In the genomic region with DNA sequence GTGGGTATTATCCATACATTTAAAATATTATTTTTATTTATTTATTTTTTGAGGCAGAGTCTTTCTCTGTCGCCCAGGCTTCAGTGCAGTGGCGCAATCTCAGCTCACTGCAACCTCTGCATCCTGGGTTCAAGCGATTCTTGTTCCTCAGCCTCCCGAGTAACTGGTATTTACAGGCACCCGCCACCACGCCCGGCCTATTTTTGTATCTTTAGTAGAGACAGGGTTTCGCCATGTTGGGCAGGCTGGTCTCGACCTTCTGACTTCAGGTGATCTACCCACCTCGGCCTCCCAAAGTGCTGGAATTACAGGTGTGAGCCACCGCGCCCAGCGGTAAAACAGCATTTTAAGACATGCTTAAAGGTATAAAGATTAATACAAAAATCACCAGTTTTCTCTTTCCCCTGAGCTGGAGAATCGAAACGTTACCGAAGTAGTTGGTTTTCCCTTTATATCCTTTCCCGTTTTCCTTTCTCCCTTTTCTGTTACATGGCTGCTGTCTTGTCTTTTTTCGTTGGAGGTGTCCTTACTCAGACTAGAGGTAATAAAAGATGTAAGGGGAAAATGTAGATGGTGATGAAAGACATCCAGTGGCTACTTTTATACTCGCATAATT, we compare ENCODE assay signal across 9 cellular contexts. TPM values are rescaled to one million over a fixed set of nuclear protein-coding genes. Genes with fewer than 3 reads are reported as not detected.
DNase-seq lines count a peak whose midpoint lies in the region; ATAC-seq and TF ChIP-seq lines count a peak whose summit lies in the region.
"Had no signal": no experiment of that assay in that cellular context is flagged by ENCODE, and none has a peak within 500 bp of the region (broad histone marks: within the 10 kb centered on the region; RNA-seq: fewer than 3 reads in every experiment).

No MANE protein-coding gene starts in this region.

- H3K36me3 ChIP-seq in GM06990 (ENCODE audit: control insufficient read depth, insufficient read depth, low read length) (no peaks in the 10 kb centered on the region; the same call in 1 of the 2 replicates), RWPE2 (ENCODE audit: low read depth) (peaks cover 10% of the 10 kb centered on the region; the same call in 1 of the 2 replicates)

- H3K4me1 Mint-ChIP-seq in osteocyte (ENCODE audit: unreplicated experiment) = peaks cover 44% of the 10 kb centered on the region

- intact Hi-C loops in posterior cingulate gyrus (cut with DNase I) = no loop called here

- peak overlapping the region; percentile 98 for H3K4me3 Mint-ChIP-seq in osteocyte (ENCODE audit: unreplicated experiment)

- H3K27me3 ChIP-seq in GM06990 (replicated peaks; ENCODE audit: control insufficient read depth, insufficient read depth, low read length) = no peaks in the 10 kb centered on the region
- H3K27me3 ChIP-seq in RWPE2 (ENCODE audit: insufficient read depth, poor library complexity, severe bottlenecking) = no peaks in the 10 kb centered on the region

- H3K9me3 ChIP-seq in RWPE2 (ENCODE audit: severe bottlenecking) = no peaks in the 10 kb centered on the region

- DNase-seq in GM06990 (ENCODE audit: extremely low read depth, insufficient read length) = no peak
- no peak for DNase-seq in RWPE2 (ENCODE audit: low spot score)
- DNase-seq in erythroblast (lab: John Stamatoyannopoulos, UW) = peak; percentile 15 to 18
- no peak for DNase-seq in osteocyte (ENCODE audit: extremely low spot score, unreplicated experiment)
- no peak for DNase-seq in superior temporal gyrus (ENCODE audit: extremely low spot score)
- DNase-seq in posterior cingulate gyrus = no peak
- no peak for DNase-seq in NCI-H1930 (lab: John Stamatoyannopoulos, UW)
- DNase-seq: activated CD4-positive, CD25-positive, alpha-beta regulatory T cell had no signal

- TF ChIP-seq CTCF in GM06990 (IDR thresholded peaks at IDR 0.05; ENCODE audit: insufficient read depth, low read length, poor library complexity, severe bottlenecking) (no peak), RWPE2 (IDR thresholded peaks at IDR 0.05; ENCODE audit: poor library complexity, severe bottlenecking) (no peak), osteocyte (IDR thresholded peaks at IDR 0.05) (no peak)

- H3K36me3 Mint-ChIP-seq in osteocyte (ENCODE audit: unreplicated experiment) = peaks cover 4% of the 10 kb centered on the region

- peak overlapping the region; percentile 39 for H3K27ac Mint-ChIP-seq in osteocyte (ENCODE audit: unreplicated experiment)

- TF ChIP-seq POLR2A in erythroblast (IDR thresholded peaks at IDR 0.05; ENCODE audit: low read length) = no peak

- no peaks in the 10 kb centered on the region for H3K27me3 Mint-ChIP-seq in osteocyte (ENCODE audit: unreplicated experiment)

- peak overlapping the region; percentile 85 for H3K27ac ChIP-seq in RWPE2 (ENCODE audit: poor library complexity, severe bottlenecking)

- ATAC-seq in RWPE2 (ENCODE audit: low read depth) (no peak), GM21529 (IDR thresholded peaks at IDR 0.05; ENCODE audit: unreplicated experiment) (no peak)

- peaks cover 26% of the 10 kb centered on the region for H3K4me1 ChIP-seq in RWPE2 (ENCODE audit: insufficient read depth, poor library complexity, severe bottlenecking)

- H3K4me3 ChIP-seq in GM06990 (replicated peaks; ENCODE audit: low read depth, low read length) (peak overlapping the region; percentile 86), RWPE2 (ENCODE audit: severe bottlenecking) (peak overlapping the region; percentile 82)

- no peaks in the 10 kb centered on the region for H3K9me3 Mint-ChIP-seq in osteocyte (ENCODE audit: unreplicated experiment)

RNA-seq across cellular contexts. Expression of a gene that starts 1.7 kb away (rescaled TPM):
- total RNA-seq in osteocyte = 18.5 and 19.0 TPM in 2 replicates

RNA-seq across cellular contexts. Expression of a gene that starts 9.5 kb away (rescaled TPM):
- total RNA-seq in osteocyte = 7.3 and 8.3 TPM in 2 replicates

Comparison
In these comparisons a context has a peak if more than half of its experiments do, and no peak if none do; other contexts are left out.
1. DNase-seq: peak in erythroblast (2 of 2); none in GM06990 (single experiment), RWPE2 (single experiment), osteocyte (single experiment), superior temporal gyrus (single experiment), posterior cingulate gyrus (0 of 10) and NCI-H1930 (0 of 2).